Comparison of ENCODE assay signal across 27 cellular contexts in genomic region chr5:179854356-179854755, GRCh38. TPM values are rescaled to one million over a fixed set of nuclear protein-coding genes. Genes with fewer than 3 reads are reported as not detected.
DNase-seq lines count a peak whose midpoint lies in the region; ATAC-seq, FAIRE-seq and TF ChIP-seq lines count a peak whose summit lies in the region.
"Had no signal": no experiment of that assay in that cellular context is flagged by ENCODE, and none has a peak within 500 bp of the region (broad histone marks: within the 10 kb centered on the region; RNA-seq: fewer than 3 reads in every experiment).

No MANE protein-coding gene starts in this region.

- H3K27me3 Mint-ChIP-seq in stimulated activated memory B cell treated with anti-CD40 and anti-IgM and Interleukin-4, amounts not matched to agents 10 μg/mL and 1 μg/mL and 100 μg/mL, for 72 hours = no peaks in the 10 kb centered on the region
- H3K27me3 Mint-ChIP-seq: CD4-positive, alpha-beta T cell; CD8-positive, alpha-beta memory T cell had no signal

- no peaks in the 10 kb centered on the region for H3K9me3 Mint-ChIP-seq in stimulated activated memory B cell treated with anti-CD40 and anti-IgM and Interleukin-4, amounts not matched to agents 10 μg/mL and 1 μg/mL and 100 μg/mL, for 72 hours
- H3K9me3 Mint-ChIP-seq: CD4-positive, alpha-beta T cell; CD8-positive, alpha-beta memory T cell; GM23338; H9; HFFc6 had no signal

- intact Hi-C loops in Panc1 (cut with micrococcal nuclease; ENCODE audit: unreplicated experiment) = loop anchor here (10.0 kb wide), 1 partner anchor 240 kb away; no protein-coding TSS in a partner anchor

- H3K4me3 ChIP-seq in HEK293 (ENCODE audit: low read depth, low read length) (no peak overlapping the region), Panc1 (ENCODE audit: low read depth in 2 of 2, low read length in 2 of 2) (no peak overlapping the region), osteoblast (ENCODE audit: insufficient read depth, low read length) (no peak overlapping the region)
- H3K4me3 ChIP-seq: A549; BLaER1 treated with 17β-estradiol and CSF1 and Interleukin-3, amounts not matched to agents 10 nM and 100 nM; GM12878; GM23338 had no signal

- peaks cover 35% of the 10 kb centered on the region for H3K79me2 ChIP-seq in osteoblast (ENCODE audit: insufficient read depth, low read length)

- CTCF ChIA-PET in HEK293 (lab: Yijun Ruan, JAX) = interaction anchor here (1.2 kb wide), 1 partner anchor 241 kb away, joined by 3 read pairs; no protein-coding TSS in a partner anchor
- CTCF ChIA-PET in Panc1 (lab: Charles Lee) = no interaction called here

- H3K4me1 ChIP-seq in HEK293 (ENCODE audit: control insufficient read depth, insufficient read depth, low read length) (no peaks in the 10 kb centered on the region), Panc1 (ENCODE audit: control insufficient read depth, insufficient read depth, low read length) (peaks cover 4% of the 10 kb centered on the region; the same call in 1 of the 2 replicates), osteoblast (ENCODE audit: insufficient read depth, low read length) (peaks cover 4% of the 10 kb centered on the region)
- H3K4me1 ChIP-seq: BE2C had no signal

- H3K36me3 ChIP-seq in HEK293 (ENCODE audit: control insufficient read depth in 2 of 2, insufficient read depth in 1 of 2, low read length in 2 of 2) (peaks cover 11 to 38% of the 10 kb centered on the region in 2 experiments), Panc1 (ENCODE audit: control insufficient read depth, insufficient read depth, low read length) (peaks cover 2% of the 10 kb centered on the region), osteoblast (ENCODE audit: insufficient read depth, low read length) (peaks cover 30% of the 10 kb centered on the region)

- in situ Hi-C loops in Panc1 (cut with HindIII; ENCODE audit: low pct_unique_long_range_greater_than_20kb, low sequenced_read_pairs) = no loop called here

- no peak overlapping the region for H2AFZ ChIP-seq in osteoblast (ENCODE audit: low read length)
- H2AFZ ChIP-seq: GM23338 had no signal

- no peak overlapping the region for H3K27ac ChIP-seq in HEK293 (ENCODE audit: extremely low read depth, low read depth, low read length)
- H3K27ac ChIP-seq in Panc1 (ENCODE audit: low read length) = no peak overlapping the region
- no peak overlapping the region for H3K27ac ChIP-seq in osteoblast (ENCODE audit: low read depth, low read length)
- H3K27ac ChIP-seq: A549; BLaER1 treated with 17β-estradiol and CSF1 and Interleukin-3, amounts not matched to agents 10 nM and 100 nM had no signal

- H3K27me3 ChIP-seq in Panc1 (ENCODE audit: control insufficient read depth, insufficient read depth, low read length) (no peaks in the 10 kb centered on the region), osteoblast (ENCODE audit: insufficient read depth, low read length) (no peaks in the 10 kb centered on the region)
- H3K27me3 ChIP-seq: BE2C; BLaER1 treated with 17β-estradiol and CSF1 and Interleukin-3, amounts not matched to agents 10 nM and 100 nM had no signal

- no peaks in the 10 kb centered on the region for H3K36me3 Mint-ChIP-seq in stimulated activated memory B cell treated with anti-CD40 and anti-IgM and Interleukin-4, amounts not matched to agents 10 μg/mL and 1 μg/mL and 100 μg/mL, for 72 hours

- ATAC-seq in Panc1 (no peak), GM21825 (IDR thresholded peaks at IDR 0.05; ENCODE audit: unreplicated experiment) (no peak), HG03378 (IDR thresholded peaks at IDR 0.05; ENCODE audit: unreplicated experiment) (no peak)
- ATAC-seq in stimulated activated memory B cell treated with anti-CD40 and anti-IgM and Interleukin-4, amounts not matched to agents 10 μg/mL and 1 μg/mL and 100 μg/mL, for 72 hours = no peak
- ATAC-seq in stimulated activated naive CD8-positive, alpha-beta T cell treated with anti-CD3 and anti-CD28 coated beads, Interleukin-15, Interleukin-2, amounts not matched to agents 100 U/mL and 50 U/mL, for 24 hours = no peak
- ATAC-seq: A549, GM12878, GM23338, HCT116 had no signal

- no peak overlapping the region for H3K4me3 Mint-ChIP-seq in stimulated activated memory B cell treated with anti-CD40 and anti-IgM and Interleukin-4, amounts not matched to agents 10 μg/mL and 1 μg/mL and 100 μg/mL, for 72 hours
- H3K4me3 Mint-ChIP-seq: CD14-positive monocyte; CD4-positive, alpha-beta T cell; GM23338; H9; HFFc6 had no signal

- peaks cover 4% of the 10 kb centered on the region for H4K20me1 ChIP-seq in osteoblast (ENCODE audit: insufficient read depth, low read length)

- POLR2A ChIA-PET in HEK293 (lab: Yijun Ruan, JAX) (no interaction called here), Panc1 (lab: Charles Lee) (no interaction called here)

- FAIRE-seq in urothelium cell line (lab: Jason Lieb, UNC) = no peak
- FAIRE-seq: A549, D721Med, GM12878 had no signal

- H3K9me3 ChIP-seq in HEK293 (ENCODE audit: control insufficient read depth, insufficient read depth, low read depth, low read length) (no peaks in the 10 kb centered on the region), Panc1 (ENCODE audit: control insufficient read depth, insufficient read depth, low read depth, low read length) (no peaks in the 10 kb centered on the region), osteoblast (ENCODE audit: low read depth, low read length) (no peaks in the 10 kb centered on the region)
- H3K9me3 ChIP-seq: A549; BE2C; BLaER1 treated with 17β-estradiol and CSF1 and Interleukin-3, amounts not matched to agents 10 nM and 100 nM had no signal

- TSS peak; percentile 59 for BruUV-seq in Panc1 (replicated peaks; lab: Mats Ljungman, UMichigan)

- no peak for TF ChIP-seq CTCF in HEK293 (tag by site-specific recombination; IDR thresholded peaks at IDR 0.05)
- TF ChIP-seq CTCF in Panc1 (IDR thresholded peaks at IDR 0.05) = no peak
- TF ChIP-seq CTCF in osteoblast (IDR thresholded peaks at IDR 0.05; ENCODE audit: extremely low read depth, low read depth, low read length) = no peak

- H3K4me2 ChIP-seq in osteoblast (ENCODE audit: insufficient read depth, low read length) = peak overlapping the region; percentile 2
- H3K4me2 ChIP-seq: A549, GM23338 had no signal

- DNase-seq in Panc1 (ENCODE audit: low read depth, low spot score) (no peak), osteoblast (ENCODE audit: insufficient read length, low spot score, missing footprints) (peak; percentile 63), urothelium cell line (ENCODE audit: low spot score) (no peak)
- no peak for DNase-seq in stimulated activated naive CD8-positive, alpha-beta T cell treated with anti-CD3 and anti-CD28 coated beads, Interleukin-15, Interleukin-2, amounts not matched to agents 100 U/mL and 50 U/mL, for 24 hours
- DNase-seq: 8988T; ACHN; AML-193; BE2C; CD4-positive, alpha-beta T cell; DMS 273 treated with DMSO at 0.1 percent for 48 hours; DMS79; EL; GDM1; H9; HFFc6 had no signal

- peak overlapping the region; percentile 93 for H3K27ac Mint-ChIP-seq in stimulated activated memory B cell treated with anti-CD40 and anti-IgM and Interleukin-4, amounts not matched to agents 10 μg/mL and 1 μg/mL and 100 μg/mL, for 72 hours
- H3K27ac Mint-ChIP-seq: CD14-positive monocyte; CD4-positive, alpha-beta T cell; GM23338; HFFc6 had no signal

- H3K4me1 Mint-ChIP-seq in stimulated activated memory B cell treated with anti-CD40 and anti-IgM and Interleukin-4, amounts not matched to agents 10 μg/mL and 1 μg/mL and 100 μg/mL, for 72 hours = peaks cover 35% of the 10 kb centered on the region

TF ChIP-seq in HEK293, 187 proteins besides CTCF, POLR2A, EP300 and RAD21 (continues in another document):
- TF ChIP-seq ZNF148 (tag by site-specific recombination; IDR thresholded peaks at IDR 0.05; ENCODE audit: borderline replicate concordance) = no peak
- TF ChIP-seq ZNF600 (tag by site-specific recombination; IDR thresholded peaks at IDR 0.05) = peak; percentile 87
- TF ChIP-seq ZNF692 (tag by site-specific recombination; IDR thresholded peaks at IDR 0.05) = no peak

RNA-seq across cellular contexts. Expression of gene MRNIP, which starts 4.3 kb away (rescaled TPM):
- total RNA-seq in Panc1 (2021; ENCODE audit: unreplicated experiment) = 33.0 TPM
- 21.9 TPM for polyA plus RNA-seq in Panc1 (2012; ENCODE audit: insufficient read length)
- 10.1 and 12.7 TPM in 2 replicates for total RNA-seq in osteoblast

RNA-seq across cellular contexts. Expression of gene SQSTM1, which starts 33.7 kb away (rescaled TPM):
- 985 TPM for total RNA-seq in Panc1 (2021; ENCODE audit: unreplicated experiment)
- polyA plus RNA-seq in Panc1 (2012; ENCODE audit: insufficient read length) = 958 TPM
- total RNA-seq in osteoblast = 826 and 992 TPM in 2 replicates

RNA-seq across cellular contexts. Expression of gene MGAT4B, which starts 47.7 kb away (rescaled TPM):
- total RNA-seq in Panc1 (2021; ENCODE audit: unreplicated experiment) (406 TPM), osteoblast (90.5 and 95.9 TPM in 2 replicates)
- 616 TPM for polyA plus RNA-seq in Panc1 (2012; ENCODE audit: insufficient read length)

RNA-seq across cellular contexts. Expression of gene TBC1D9B, which starts 53.3 kb away (rescaled TPM):
- total RNA-seq in Panc1 (2021; ENCODE audit: unreplicated experiment) (131 TPM), osteoblast (89.4 and 90.2 TPM in 2 replicates)
- 192 TPM for polyA plus RNA-seq in Panc1 (2012; ENCODE audit: insufficient read length)
